In the genomic region with DNA sequence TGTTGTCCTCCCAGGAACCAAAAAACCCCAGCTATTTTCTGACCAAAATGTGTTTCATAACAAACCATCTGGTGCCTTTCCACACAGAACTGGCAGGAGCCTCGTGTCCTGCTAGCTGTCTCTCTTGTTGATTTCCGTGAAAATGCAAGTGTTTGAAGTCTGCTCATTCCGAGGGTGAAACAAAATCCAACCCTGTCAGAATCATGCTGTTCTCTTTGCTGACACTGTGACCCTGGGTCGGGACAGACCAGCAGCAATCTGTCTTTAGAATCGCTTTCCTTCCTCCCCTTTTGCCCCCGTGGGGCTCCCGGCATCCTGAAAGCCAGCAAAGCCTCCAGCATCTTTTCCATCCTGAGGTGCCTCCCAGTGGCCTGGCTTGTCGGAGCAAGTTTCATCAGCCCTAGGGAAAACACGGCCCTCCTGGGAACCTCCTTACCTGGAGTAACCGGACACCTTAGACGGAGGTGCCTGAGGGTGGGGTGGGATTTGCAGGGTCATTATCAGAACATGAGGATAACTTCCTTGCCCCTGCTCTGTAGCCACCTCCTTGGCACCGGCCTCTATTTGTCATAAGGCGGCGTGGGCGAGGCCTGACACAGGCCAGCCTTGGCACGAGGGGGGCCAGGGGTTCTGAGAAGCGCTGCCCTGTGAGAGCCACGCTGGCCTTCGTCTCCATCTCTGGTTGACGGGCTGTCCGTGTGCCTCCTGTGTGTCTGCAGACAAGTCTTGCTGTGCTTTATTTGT, we compare ENCODE assay signal across 9 cellular contexts. TPM values are rescaled to one million over a fixed set of nuclear protein-coding genes. Genes with fewer than 3 reads are reported as not detected.
DNase-seq lines count a peak whose midpoint lies in the region; ATAC-seq, FAIRE-seq and TF ChIP-seq lines count a peak whose summit lies in the region.
"Had no signal": no experiment of that assay in that cellular context is flagged by ENCODE, and none has a peak within 500 bp of the region (broad histone marks: within the 10 kb centered on the region; RNA-seq: fewer than 3 reads in every experiment).

No MANE protein-coding gene starts in this region.

- ATAC-seq in activated naive CD8-positive, alpha-beta T cell treated with anti-CD3 and anti-CD28 coated beads, Interleukin-2, amount 50 U/mL, for 24 hours = no peak
- ATAC-seq in HG02588 (IDR thresholded peaks at IDR 0.05; ENCODE audit: unreplicated experiment) (no peak), GM18858 (IDR thresholded peaks at IDR 0.05; ENCODE audit: unreplicated experiment) (no peak)

- no peak for FAIRE-seq in small intestine (lab: Jason Lieb, UNC)

- H2AFZ ChIP-seq in hepatocyte = peak overlapping the region; percentile 37

- WGBS in hepatocyte (ENCODE audit: low lambda C conversion rate, missing lambda C conversion rate) = 43% methylated on average over 21 of the region's 21 CpGs
- 59 to 76% (median 68%) methylated on average over 21 of the region's 21 CpGs for WGBS in small intestine, 3 donors

- H3K36me3 ChIP-seq in hepatocyte (replicated peaks; ENCODE audit: insufficient read depth, low read depth) = no peaks in the 10 kb centered on the region
- peaks cover 0 to 32% (median 20%) of the 10 kb centered on the region in 5 donors for H3K36me3 ChIP-seq in subcutaneous abdominal adipose tissue (ENCODE audit: control insufficient read depth in 5 of 5, insufficient read depth in 5 of 5, low read length in 5 of 5)
- H3K36me3 ChIP-seq in small intestine (ENCODE audit: control insufficient read depth in 2 of 2, insufficient read depth in 2 of 2, low read length in 2 of 2) = peaks cover 0 to 2% of the 10 kb centered on the region in 2 donors

- H3K9me3 Mint-ChIP-seq in activated naive CD8-positive, alpha-beta T cell treated with anti-CD3 and anti-CD28 coated beads, Interleukin-2, amount 50 U/mL, for 24 hours = no peaks in the 10 kb centered on the region
- H3K9me3 Mint-ChIP-seq: T-helper 1 cell treated with Interleukin-12 subunit alpha and Interleukin-12 subunit beta and Interleukin-4 antibody, amounts not matched to agents 30 μg/mL and 1 μg/mL, for 36 hours had no signal

- H3K79me2 ChIP-seq in hepatocyte = no peaks in the 10 kb centered on the region

- peak overlapping the region in 1 of 5 donors; percentile 22 for H3K9ac ChIP-seq in subcutaneous abdominal adipose tissue (ENCODE audit: low read length in 5 of 5)

- H3K4me1 ChIP-seq in hepatocyte (ENCODE audit: insufficient read depth) = peaks cover 42% of the 10 kb centered on the region
- H3K4me1 ChIP-seq in subcutaneous abdominal adipose tissue (ENCODE audit: control insufficient read depth in 5 of 5, insufficient read depth in 5 of 5, low read length in 5 of 5) = peaks cover 0 to 30% (median 22%) of the 10 kb centered on the region in 5 donors
- peaks cover 0 to 3% of the 10 kb centered on the region in 2 donors for H3K4me1 ChIP-seq in small intestine (ENCODE audit: control insufficient read depth in 2 of 2, insufficient read depth in 1 of 2, low read depth in 1 of 2, low read length in 1 of 2)

- peak overlapping the region; percentile 95 for H3K27ac ChIP-seq in hepatocyte
- peak overlapping the region; percentile 19 for H3K27ac ChIP-seq in subcutaneous abdominal adipose tissue (ENCODE audit: low read depth, low read length)
- H3K27ac ChIP-seq in small intestine (ENCODE audit: low read depth in 1 of 2, low read length in 1 of 2) = peak overlapping the region in 1 of 2 donors; percentile 52

- H3K27me3 Mint-ChIP-seq in activated naive CD8-positive, alpha-beta T cell treated with anti-CD3 and anti-CD28 coated beads, Interleukin-2, amount 50 U/mL, for 24 hours = no peaks in the 10 kb centered on the region

- H3K9me3 ChIP-seq in hepatocyte (ENCODE audit: low read depth) (no peaks in the 10 kb centered on the region), subcutaneous abdominal adipose tissue (ENCODE audit: control insufficient read depth in 5 of 5, low read length in 5 of 5) (no peaks in the 10 kb centered on the region), small intestine (ENCODE audit: control insufficient read depth, low read depth) (no peaks in the 10 kb centered on the region)

- H3K27ac Mint-ChIP-seq in activated naive CD8-positive, alpha-beta T cell treated with anti-CD3 and anti-CD28 coated beads, Interleukin-2, amount 50 U/mL, for 24 hours = peak overlapping the region; percentile 49
- H3K27ac Mint-ChIP-seq: T-helper 1 cell treated with Interleukin-12 subunit alpha and Interleukin-12 subunit beta and Interleukin-4 antibody, amounts not matched to agents 30 μg/mL and 1 μg/mL, for 36 hours had no signal

- H4K20me1 ChIP-seq in hepatocyte (ENCODE audit: insufficient read depth, poor library complexity, severe bottlenecking) = no peaks in the 10 kb centered on the region

- H3K9me2 ChIP-seq in hepatocyte (replicated peaks; ENCODE audit: insufficient read depth) = no peaks in the 10 kb centered on the region

- H3K27me3 ChIP-seq in hepatocyte = no peaks in the 10 kb centered on the region
- H3K27me3 ChIP-seq in subcutaneous abdominal adipose tissue (ENCODE audit: control insufficient read depth in 5 of 5, insufficient read depth in 4 of 5, low read length in 5 of 5) = peaks cover 1 to 16% (median 9%) of the 10 kb centered on the region in 5 donors
- H3K27me3 ChIP-seq in small intestine (ENCODE audit: control insufficient read depth in 2 of 2, insufficient read depth in 2 of 2, low read length in 2 of 2) = no peaks in the 10 kb centered on the region

- peak; percentile 34 for TF ChIP-seq CTCF in hepatocyte (IDR thresholded peaks at IDR 0.05; ENCODE audit: poor library complexity)

- peak overlapping the region; percentile 36 for H3K4me2 ChIP-seq in hepatocyte

- H3K36me3 Mint-ChIP-seq in activated naive CD8-positive, alpha-beta T cell treated with anti-CD3 and anti-CD28 coated beads, Interleukin-2, amount 50 U/mL, for 24 hours (ENCODE audit: low read depth) = no peaks in the 10 kb centered on the region

- H3K4me3 ChIP-seq in hepatocyte (no peak overlapping the region), subcutaneous abdominal adipose tissue (ENCODE audit: low read depth in 1 of 5, low read length in 5 of 5) (no peak overlapping the region), small intestine (ENCODE audit: low read depth in 1 of 2, low read length in 2 of 2) (no peak overlapping the region)

- no peak overlapping the region for H3K4me3 Mint-ChIP-seq in activated naive CD8-positive, alpha-beta T cell treated with anti-CD3 and anti-CD28 coated beads, Interleukin-2, amount 50 U/mL, for 24 hours
- H3K4me3 Mint-ChIP-seq: T-helper 1 cell treated with Interleukin-12 subunit alpha and Interleukin-12 subunit beta and Interleukin-4 antibody, amounts not matched to agents 30 μg/mL and 1 μg/mL, for 36 hours had no signal

- DNase-seq in SHP77 (lab: John Stamatoyannopoulos, UW) (peak; percentile 32 to 52), SHP77 treated with DMSO at 0.1 percent for 48 hours (lab: John Stamatoyannopoulos, UW) (no peak), hepatocyte (ENCODE audit: low spot score) (peak; percentile 64), small intestine (no peak)
- no peak for DNase-seq in activated naive CD8-positive, alpha-beta T cell treated with anti-CD3 and anti-CD28 coated beads, Interleukin-2, amount 50 U/mL, for 24 hours

- peaks cover 82% of the 10 kb centered on the region for H3K4me1 Mint-ChIP-seq in activated naive CD8-positive, alpha-beta T cell treated with anti-CD3 and anti-CD28 coated beads, Interleukin-2, amount 50 U/mL, for 24 hours

RNA-seq across cellular contexts. Expression of a gene that starts 24.9 kb away (rescaled TPM):
- 17.3 and 20.5 TPM in 2 replicates for total RNA-seq in hepatocyte
- polyA plus RNA-seq in hepatocyte (21.1 and 27.5 TPM in 2 replicates), small intestine (10 to 100 TPM in 2 of 3 donors, 1 to 10 TPM in 1; 9.5 to 18.2 (median 13.0) TPM)

RNA-seq across cellular contexts. Expression of a gene that starts 48.3 kb away (rescaled TPM):
- 19.9 and 20.6 TPM in 2 replicates for total RNA-seq in hepatocyte
- polyA plus RNA-seq in hepatocyte (24.6 and 29.3 TPM in 2 replicates), small intestine (1 to 10 TPM in 2 of 3 donors, under 1 TPM in 1; 0.67 to 5.4 (median 1.4) TPM)

Comparison
In these comparisons a context has a peak if more than half of its experiments do, and no peak if none do; other contexts are left out.
1. DNase-seq: peak in SHP77 (2 of 2) and hepatocyte (single experiment); none in SHP77 treated with DMSO at 0.1 percent for 48 hours (single experiment), activated naive CD8-positive, alpha-beta T cell treated with anti-CD3 and anti-CD28 coated beads, Interleukin-2, amount 50 U/mL, for 24 hours (single experiment) and small intestine (single experiment).